Comparison of ENCODE assay signal across 33 cellular contexts in the genomic region with DNA sequence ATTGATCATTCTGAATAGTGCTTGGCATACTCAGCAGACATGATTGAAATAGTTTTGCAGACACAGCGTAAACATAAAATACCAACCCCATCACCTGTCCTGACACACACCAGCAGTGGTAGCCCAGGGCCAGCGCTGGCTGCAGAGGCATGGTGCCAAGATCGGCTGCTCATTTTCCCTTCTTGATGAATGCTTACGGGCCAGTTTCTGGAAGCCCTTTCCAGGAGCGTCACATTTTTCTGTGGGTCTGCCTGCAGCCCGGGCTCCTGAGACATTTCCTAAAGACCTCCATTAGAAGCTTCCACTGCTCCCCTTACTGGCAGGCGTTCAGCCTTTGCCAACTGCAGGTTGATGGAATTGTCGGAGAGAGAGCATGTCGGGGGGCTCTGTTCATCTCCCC. TPM values are rescaled to one million over a fixed set of nuclear protein-coding genes. Genes with fewer than 3 reads are reported as not detected.
"Had no signal": no experiment of that assay in that cellular context is flagged by ENCODE, and none has a peak within 500 bp of the region (broad histone marks: within the 10 kb centered on the region; RNA-seq: fewer than 3 reads in every experiment).

No MANE protein-coding gene starts in this region.

- ATAC-seq: activated naive CD8-positive, alpha-beta T cell treated with anti-CD3 and anti-CD28 coated beads, Interleukin-2, amount 50 U/mL, for 24 hours had no signal

- H3K4me3 ChIP-seq: MG63, PC-9 had no signal

- H3K9me3 ChIP-seq: MG63 had no signal

- DNase-seq: activated CD4-positive, alpha-beta memory T cell treated with anti-CD3 and anti-CD28 coated beads, Interleukin-2, amount 10 ng/mL, durations not matched to agents 7 days and 5 days; activated CD4-positive, alpha-beta T cell treated with anti-CD3 and anti-CD28 coated beads for 1 hour; activated CD4-positive, alpha-beta T cell treated with anti-CD3 and anti-CD28 coated beads for 48 hours; activated CD4-positive, CD25-positive, alpha-beta regulatory T cell; activated CD8-positive, alpha-beta memory T cell treated with anti-CD3 and anti-CD28 coated beads for 24 hours; activated naive CD4-positive, alpha-beta T cell treated with anti-CD3 and anti-CD28 coated beads, Interleukin-2, amount 10 ng/mL, durations not matched to agents 7 days and 5 days; activated naive CD8-positive, alpha-beta T cell treated with anti-CD3 and anti-CD28 coated beads, Interleukin-2, amount 50 U/mL, for 24 hours; activated T-cell treated with anti-CD3 and anti-CD28 coated beads, Interleukin-2, amount 50 U/mL, for 24 hours; anterior cingulate cortex; caudate nucleus; Kasumi-1; KG1; MG63; NCI-H1048; NCI-H1105 treated with DMSO at 0.1 percent for 48 hours; NCI-H1436; NCI-H1694; NCI-H1930; NCI-H2081 treated with DMSO at 0.1 percent for 48 hours; NCI-H226; NCI-H446 treated with DMSO at 0.1 percent for 48 hours; NCI-H524 treated with DMSO at 0.1 percent for 48 hours; PC-9; Right ventricle myocardium superior; SW 1271; T-helper 1 cell; T-helper 2 cell; T-helper 9 cell; WERI-Rb-1 had no signal

- H3K36me3 ChIP-seq: MG63, WERI-Rb-1 had no signal

- FAIRE-seq: bronchial epithelial cell, RCC 7860 had no signal

- H2AFZ ChIP-seq: PC-9 had no signal

- H3K27ac ChIP-seq: PC-9, WERI-Rb-1 had no signal

- H3K4me2 ChIP-seq: PC-9 had no signal

RNA-seq across cellular contexts. Expression of gene CHST8, which starts 48.6 kb away (rescaled TPM):
- total RNA-seq: activated CD4-positive, alpha-beta memory T cell treated with anti-CD3 and anti-CD28 coated beads, Interleukin-2, amount 10 ng/mL, durations not matched to agents 7 days and 5 days; activated T-helper 2 cell treated with anti-CD3 and anti-CD28 coated beads, Interferon-gamma antibody, Interleukin-2, Interleukin-4, amounts not matched to agents 10 μg/mL and 5 μg/mL and 100 μg/mL, durations not matched to agents 14 hours and 24 hours and 36 hours; OCI-LY7; PC-9; Right ventricle myocardium superior had no signal
